ENCODE assay signal across 22 cellular contexts in the genomic region with DNA sequence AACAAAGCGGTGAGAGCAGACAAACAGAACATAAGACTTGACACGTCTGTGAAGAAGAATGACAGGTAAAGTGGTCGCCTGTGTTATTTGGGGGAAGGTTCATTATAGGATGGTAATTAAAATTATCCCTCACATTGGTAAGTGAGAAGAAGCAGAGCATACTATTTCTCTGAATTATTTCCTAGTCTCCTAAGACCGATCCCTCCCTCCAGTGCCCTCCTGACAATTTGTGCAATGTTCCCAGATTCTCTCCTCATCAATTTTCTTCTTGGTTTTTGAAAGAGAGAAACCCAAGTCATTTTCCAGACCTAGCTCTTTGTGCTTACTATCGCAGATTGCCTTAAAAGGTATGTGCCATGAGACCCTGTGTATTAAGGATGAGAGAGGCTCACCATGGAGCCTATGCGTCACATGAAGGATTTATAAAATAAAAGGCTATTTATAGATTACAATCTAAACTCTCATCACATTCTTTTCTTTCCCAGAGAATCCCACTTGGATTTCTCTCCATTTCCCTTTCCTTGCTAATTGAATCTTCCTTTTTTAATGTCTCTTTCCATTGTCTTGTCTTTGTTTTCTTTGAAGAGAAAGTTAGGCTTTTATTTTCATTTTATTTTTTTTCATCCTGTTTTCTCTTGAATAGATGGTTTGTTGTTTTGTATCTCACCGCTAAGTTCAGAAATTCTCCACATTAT.
"Had no signal": no experiment of that assay in that cellular context is flagged by ENCODE, and none has a peak within 500 bp of the region (broad histone marks: within the 10 kb centered on the region; RNA-seq: fewer than 3 reads in every experiment).

No MANE protein-coding gene starts in this region.

- H3K9me3 ChIP-seq: esophagus squamous epithelium, right atrium auricular region, suprapubic skin, tibial artery, upper lobe of right lung had no signal

- H3K4me3 ChIP-seq: esophagus squamous epithelium, right atrium auricular region, suprapubic skin, tibial artery, upper lobe of right lung had no signal

- H3K36me3 ChIP-seq: esophagus squamous epithelium, right atrium auricular region, suprapubic skin, tibial artery, upper lobe of right lung had no signal

- H3K27me3 ChIP-seq: esophagus squamous epithelium, right atrium auricular region, suprapubic skin, tibial artery, upper lobe of right lung had no signal

- DNase-seq: activated CD4-positive, alpha-beta T cell treated with anti-CD3 and anti-CD28 coated beads for 4 hours; activated CD4-positive, alpha-beta T cell treated with anti-CD3 and anti-CD28 coated beads, Interleukin-2, amount 50 U/mL, for 4 hours; activated naive CD4-positive, alpha-beta T cell; activated T-cell treated with anti-CD3 and anti-CD28 coated beads for 4 hours; activated T-cell treated with anti-CD3 and anti-CD28 coated beads, Interleukin-2, amount 50 U/mL, for 72 hours; anterior cingulate cortex; caudate nucleus; dermis blood vessel endothelial cell; effector CD4-positive, alpha-beta T cell; esophagus squamous epithelium; left cardiac atrium; mammary epithelial cell; naive thymus-derived CD8-positive, alpha-beta T cell; stimulated activated CD4-positive, alpha-beta T cell treated with anti-CD3 and anti-CD28 coated beads, Interleukin-15, amount 100 ng/mL, for 24 hours; stimulated activated CD4-positive, alpha-beta T cell treated with anti-CD3 and anti-CD28 coated beads, Interleukin-2, amount 100 ng/mL, for 24 hours; stimulated activated naive B cell treated with anti-CD40 and anti-IgM and Interleukin-4, amounts not matched to agents 10 μg/mL and 1 μg/mL and 100 μg/mL, for 72 hours; T-cell; tibial artery; upper lobe of right lung had no signal

- H3K4me1 ChIP-seq: esophagus squamous epithelium, right atrium auricular region, suprapubic skin, tibial artery, upper lobe of right lung had no signal

- H3K27ac ChIP-seq: esophagus squamous epithelium, right atrium auricular region, suprapubic skin, tibial artery, upper lobe of right lung, VCaP had no signal

- ATAC-seq: activated T-cell treated with anti-CD3 and anti-CD28 coated beads, Interleukin-2, amount 50 U/mL, for 72 hours; left cardiac atrium; naive thymus-derived CD8-positive, alpha-beta T cell; stimulated activated naive B cell treated with anti-CD40 and anti-IgM and Interleukin-4, amounts not matched to agents 10 μg/mL and 1 μg/mL and 100 μg/mL, for 72 hours; T-cell; upper lobe of right lung had no signal
